In the genomic region with DNA sequence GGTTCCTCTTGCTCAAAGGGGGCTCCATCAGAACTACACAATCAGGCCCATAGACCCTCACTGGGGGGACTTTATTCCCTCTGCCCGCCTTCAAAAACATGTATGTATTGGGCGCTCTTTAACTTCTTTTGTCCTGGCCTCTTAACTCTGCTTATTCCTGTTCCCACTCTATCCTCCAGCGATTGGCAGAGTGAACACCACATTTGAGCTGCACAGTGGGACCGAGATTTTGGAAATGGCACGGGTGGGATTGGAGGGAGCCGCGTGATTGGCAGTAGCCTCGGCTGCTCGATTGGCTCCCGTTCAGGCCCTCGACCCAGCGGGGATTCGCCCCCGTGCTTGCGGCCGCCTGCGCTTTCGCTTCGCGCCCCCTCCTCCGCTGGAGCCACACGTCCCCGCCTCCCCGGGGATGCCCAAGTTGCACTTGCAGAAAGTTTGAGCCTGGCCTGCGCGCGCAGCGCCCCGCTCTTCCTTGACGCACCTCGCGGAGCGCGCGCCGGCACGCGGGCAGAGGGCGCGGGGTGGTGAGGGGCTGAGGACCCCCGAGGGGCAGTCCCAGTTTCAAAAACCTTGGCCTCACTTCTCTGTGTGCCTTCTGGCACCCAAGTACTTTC, we compare ENCODE assay signal across 1 cellular context.
TF ChIP-seq lines count a peak whose summit lies in the region.

A gene (minus strand): TSS at position 192 of the 614 bp plus-strand sequence. CDS start 164 bp downstream, at position 28.

TF ChIP-seq in HepG2, 621 proteins besides CTCF, POLR2A, EP300 and RAD21 (continued from another document):
- TF ChIP-seq, protein P1, sequence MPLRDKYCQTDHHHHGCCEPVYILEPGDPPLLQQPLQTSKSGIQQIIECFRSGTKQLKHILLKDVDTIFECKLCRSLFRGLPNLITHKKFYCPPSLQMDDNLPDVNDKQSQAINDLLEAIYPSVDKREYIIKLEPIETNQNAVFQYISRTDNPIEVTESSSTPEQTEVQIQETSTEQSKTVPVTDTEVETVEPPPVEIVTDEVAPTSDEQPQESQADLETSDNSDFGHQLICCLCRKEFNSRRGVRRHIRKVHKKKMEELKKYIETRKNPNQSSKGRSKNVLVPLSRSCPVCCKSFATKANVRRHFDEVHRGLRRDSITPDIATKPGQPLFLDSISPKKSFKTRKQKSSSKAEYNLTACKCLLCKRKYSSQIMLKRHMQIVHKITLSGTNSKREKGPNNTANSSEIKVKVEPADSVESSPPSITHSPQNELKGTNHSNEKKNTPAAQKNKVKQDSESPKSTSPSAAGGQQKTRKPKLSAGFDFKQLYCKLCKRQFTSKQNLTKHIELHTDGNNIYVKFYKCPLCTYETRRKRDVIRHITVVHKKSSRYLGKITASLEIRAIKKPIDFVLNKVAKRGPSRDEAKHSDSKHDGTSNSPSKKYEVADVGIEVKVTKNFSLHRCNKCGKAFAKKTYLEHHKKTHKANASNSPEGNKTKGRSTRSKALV (CRISPR knock-in tag; IDR thresholded peaks at IDR 0.05): peak; percentile 57; the same call in 1 of the 2 replicates
- peak; percentile 58; the same call in 1 of the 2 replicates for TF ChIP-seq EZH2 (conservative IDR thresholded peaks at IDR 0.05; ENCODE audit: low read depth, low read length)
- no peak for TF ChIP-seq ZNF383 (CRISPR knock-in tag; IDR thresholded peaks at IDR 0.05; ENCODE audit: borderline replicate concordance)
